ENCODE assay signal across 8 cellular contexts in genomic region chr2:177260398-177260797, GRCh38. TPM values are rescaled to one million over a fixed set of nuclear protein-coding genes. Genes with fewer than 3 reads are reported as not detected.
DNase-seq lines count a peak whose midpoint lies in the region; ATAC-seq and TF ChIP-seq lines count a peak whose summit lies in the region.

No MANE protein-coding gene starts in this region.

- intact Hi-C loops in CD8-positive, alpha-beta T cell (cut with DNase I, micrococcal nuclease) = loop anchor here (2.0 to 10.0 kb wide), 3 partner anchors 20 to 354 kb away; a partner anchor contains a TSS
- intact Hi-C loops in Panc1 (cut with micrococcal nuclease; ENCODE audit: unreplicated experiment) (no loop called here), psoas muscle (cut with DNase I) (loop anchor here in 1 of 2 donors (10.0 kb wide), 1 partner anchor 96 kb away; no protein-coding TSS in a partner anchor)

- H3K9me3 ChIP-seq in CD8-positive, alpha-beta T cell (ENCODE audit: low read length) = no peaks in the 10 kb centered on the region
- H3K9me3 ChIP-seq in Panc1 (ENCODE audit: control insufficient read depth, insufficient read depth, low read depth, low read length) = peaks cover 3% of the 10 kb centered on the region; the same call in 1 of the 2 replicates
- H3K9me3 ChIP-seq in psoas muscle = no peaks in the 10 kb centered on the region

- POLR2A ChIA-PET in CD8-positive, alpha-beta T cell (lab: Charles Lee) = interaction anchor here (0.7 to 1.8 kb wide), 4 partner anchors 21 to 95 kb away, joined by 3 to 7 read pairs (median 4); no protein-coding TSS in a partner anchor
- POLR2A ChIA-PET in Panc1 (lab: Charles Lee) = interaction anchor here (1.2 kb wide), 1 partner anchor 12 kb away, joined by 3 read pairs; no protein-coding TSS in a partner anchor

- H3K27ac ChIP-seq in CD8-positive, alpha-beta T cell (ENCODE audit: low read depth, low read length) = no peak overlapping the region
- H3K27ac ChIP-seq in Panc1 (ENCODE audit: low read length) = peak overlapping the region; percentile 62
- H3K27ac ChIP-seq in psoas muscle = peak overlapping the region; percentile 14

- peak overlapping the region; percentile 79 for H3K4me3 Mint-ChIP-seq in CD8-positive, alpha-beta T cell

- H3K27ac Mint-ChIP-seq in CD8-positive, alpha-beta T cell = peak overlapping the region; percentile 70

- WGBS in psoas muscle, 3 donors = 52 to 79% (median 68%) methylated on average over 1 of the region's 1 CpG

- CTCF ChIA-PET in CD8-positive, alpha-beta T cell (lab: Charles Lee) = interaction anchor here (0.9 to 2.4 kb wide), 10 partner anchors 10 to 111 kb away, joined by 3 to 9 read pairs (median 4); no protein-coding TSS in a partner anchor
- CTCF ChIA-PET in Panc1 (lab: Charles Lee) = no interaction called here

- peaks cover 53% of the 10 kb centered on the region for H3K36me3 Mint-ChIP-seq in CD8-positive, alpha-beta T cell

- H3K27me3 Mint-ChIP-seq in CD8-positive, alpha-beta T cell (ENCODE audit: low read depth) = no peaks in the 10 kb centered on the region

- H3K9me3 Mint-ChIP-seq in CD8-positive, alpha-beta T cell = peaks cover 3% of the 10 kb centered on the region

- H3K4me1 ChIP-seq in CD8-positive, alpha-beta T cell (ENCODE audit: insufficient read depth, low read length) = peaks cover 60% of the 10 kb centered on the region
- H3K4me1 ChIP-seq in Panc1 (ENCODE audit: control insufficient read depth, insufficient read depth, low read length) (peaks cover 41% of the 10 kb centered on the region), psoas muscle (peaks cover 58% of the 10 kb centered on the region)

- no peaks in the 10 kb centered on the region for H3K36me3 ChIP-seq in CD8-positive, alpha-beta T cell (ENCODE audit: insufficient read depth, low read length)
- H3K36me3 ChIP-seq in Panc1 (ENCODE audit: control insufficient read depth, insufficient read depth, low read length) (peaks cover 6% of the 10 kb centered on the region; the same call in 1 of the 2 replicates), psoas muscle (ENCODE audit: insufficient read depth in 1 of 2, low read depth in 1 of 2) (no peaks in the 10 kb centered on the region)

- H3K4me3 ChIP-seq in CD8-positive, alpha-beta T cell (ENCODE audit: low read depth, low read length) = no peak overlapping the region
- peak overlapping the region; percentile 69 to 75 for H3K4me3 ChIP-seq in Panc1 (ENCODE audit: low read depth in 2 of 2, low read length in 2 of 2)
- peak overlapping the region; percentile 86 for H3K4me3 ChIP-seq in epithelial cell of esophagus (ENCODE audit: low read length)
- H3K4me3 ChIP-seq in psoas muscle = peak overlapping the region; percentile 86

- in situ Hi-C loops in Panc1 (cut with HindIII; ENCODE audit: low pct_unique_long_range_greater_than_20kb, low sequenced_read_pairs) = no loop called here

- TF ChIP-seq CTCF in CD8-positive, alpha-beta T cell (IDR thresholded peaks at IDR 0.05) = no peak
- TF ChIP-seq CTCF in Panc1 (IDR thresholded peaks at IDR 0.05) = no peak
- TF ChIP-seq CTCF in epithelial cell of esophagus (IDR thresholded peaks at IDR 0.05; ENCODE audit: insufficient read depth, low read depth, low read length, missing control alignments) = no peak
- TF ChIP-seq CTCF in psoas muscle (IDR thresholded peaks at IDR 0.05) = no peak

- ATAC-seq in CD8-positive, alpha-beta T cell = no peak
- ATAC-seq in Panc1 (no peak), psoas muscle (no peak)

- no TSS peak for BruUV-seq in Panc1 (replicated peaks; lab: Mats Ljungman, UMichigan)

- no peaks in the 10 kb centered on the region for H3K27me3 ChIP-seq in CD8-positive, alpha-beta T cell (ENCODE audit: insufficient read depth, low read length)
- H3K27me3 ChIP-seq in Panc1 (ENCODE audit: control insufficient read depth, insufficient read depth, low read length) = no peaks in the 10 kb centered on the region
- no peaks in the 10 kb centered on the region for H3K27me3 ChIP-seq in psoas muscle (ENCODE audit: insufficient read depth in 3 of 3, low read length in 2 of 3)

- no peak for DNase-seq in CD8-positive, alpha-beta T cell
- DNase-seq in Panc1 (ENCODE audit: low read depth, low spot score) (no peak), epithelial cell of esophagus (ENCODE audit: low read depth) (no peak), psoas muscle (no peak), NK-92 (lab: John Stamatoyannopoulos, UW; ENCODE audit: unreplicated experiment) (no peak), OCI-M2 (lab: John Stamatoyannopoulos, UW; ENCODE audit: unreplicated experiment) (no peak), retina (no peak)
- DNase-seq in stimulated activated CD4-positive, alpha-beta T cell treated with anti-CD3 and anti-CD28 coated beads, Interleukin-4, amount 100 ng/mL, for 1 hour = no peak

- peaks cover 61% of the 10 kb centered on the region for H3K4me1 Mint-ChIP-seq in CD8-positive, alpha-beta T cell (ENCODE audit: low read depth)

RNA-seq across cellular contexts. Expression of gene NFE2L2, which starts 4.1 kb away (rescaled TPM):
- total RNA-seq in CD8-positive, alpha-beta T cell = 10 to 100 TPM; 81.7 to 88.7 TPM
- total RNA-seq in Panc1 (2021; ENCODE audit: unreplicated experiment) (104 TPM), psoas muscle (100 to 1,000 TPM in 1 of 4 donors, 10 to 100 TPM in 3; 42.4 to 127 (median 66.0) TPM)
- 58.2 TPM for polyA plus RNA-seq in Panc1 (2012; ENCODE audit: insufficient read length)
- polyA plus RNA-seq in psoas muscle = 10 to 100 TPM; 44.4 to 56.6 (median 51.5) TPM

RNA-seq across cellular contexts. Expression of gene HNRNPA3, which starts 47.8 kb away (rescaled TPM):
- 100 to 1,000 TPM; 144 to 160 TPM for total RNA-seq in CD8-positive, alpha-beta T cell
- total RNA-seq in Panc1 (2021; ENCODE audit: unreplicated experiment) = 228 TPM
- polyA plus RNA-seq in Panc1 (2012; ENCODE audit: insufficient read length) = 326 TPM
- total RNA-seq in psoas muscle = 100 to 1,000 TPM in 1 of 4 donors, 10 to 100 TPM in 3; 72.8 to 125 (median 91.0) TPM
- 100 to 1,000 TPM in 1 of 3 donors, 10 to 100 TPM in 2; 66.0 to 227 (median 81.8) TPM for polyA plus RNA-seq in psoas muscle
